ENCODE assay signal across 29 cellular contexts in the genomic region with DNA sequence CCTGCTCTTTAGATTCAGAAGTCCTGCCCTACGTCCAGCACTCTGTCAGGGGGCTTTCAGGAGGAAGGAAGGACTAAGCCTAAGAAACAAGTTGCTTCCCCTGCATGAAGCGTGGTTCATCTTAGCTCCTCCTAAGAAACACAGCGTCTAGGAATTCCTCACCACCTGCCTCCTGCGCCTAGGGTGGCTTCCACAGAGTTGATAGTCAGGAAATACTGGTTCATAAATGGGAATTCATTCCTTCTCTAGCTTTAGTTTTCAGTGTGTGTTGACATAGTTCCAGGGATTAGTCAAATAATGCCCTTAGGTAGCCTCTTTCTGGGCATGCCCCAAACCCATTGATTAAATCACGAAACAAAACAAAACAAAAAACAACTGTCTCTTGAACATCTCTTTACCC. TPM values are rescaled to one million over a fixed set of nuclear protein-coding genes. Genes with fewer than 3 reads are reported as not detected.
"Had no signal": no experiment of that assay in that cellular context is flagged by ENCODE, and none has a peak within 500 bp of the region (broad histone marks: within the 10 kb centered on the region; RNA-seq: fewer than 3 reads in every experiment).

No MANE protein-coding gene starts in this region.

- H2AFZ ChIP-seq: hepatocyte, parathyroid adenoma had no signal

- H3K4me3 Mint-ChIP-seq: effector memory CD8-positive, alpha-beta T cell; memory B cell; stimulated activated effector memory CD8-positive, alpha-beta T cell treated with anti-CD3 and anti-CD28 coated beads, Interleukin-12 subunit alpha, Interleukin-12 subunit beta, amount 100 ng/mL, for 72 hours had no signal

- H3K36me3 Mint-ChIP-seq: memory B cell; stimulated activated effector memory CD8-positive, alpha-beta T cell treated with anti-CD3 and anti-CD28 coated beads, Interleukin-12 subunit alpha, Interleukin-12 subunit beta, amount 100 ng/mL, for 72 hours had no signal

- ATAC-seq: effector memory CD8-positive, alpha-beta T cell; gastroesophageal sphincter; heart left ventricle; left lobe of liver; naive thymus-derived CD4-positive, alpha-beta T cell; right lobe of liver; stimulated activated effector memory CD8-positive, alpha-beta T cell treated with anti-CD3 and anti-CD28 coated beads, Interleukin-12 subunit alpha, Interleukin-12 subunit beta, amount 100 ng/mL, for 72 hours had no signal

- DNase-seq: cerebellar nuclear complex; cortex of kidney; effector memory CD8-positive, alpha-beta T cell; foreskin fibroblast; heart left ventricle; kidney; midbrain; naive thymus-derived CD4-positive, alpha-beta T cell; nephron progenitor cell; right lobe of liver; stimulated activated CD4-positive, alpha-beta T cell treated with anti-CD3 and anti-CD28 coated beads, Interleukin-12 subunit alpha, Interleukin-12 subunit beta, amount 100 ng/mL, for 4 hours; stimulated activated CD4-positive, alpha-beta T cell treated with anti-CD3 and anti-CD28 coated beads, Interleukin-1b, Interleukin-23, amount 100 ng/mL, for 48 hours; stimulated activated CD4-positive, alpha-beta T cell treated with anti-CD3 and anti-CD28 coated beads, Interleukin-4, amount 100 ng/mL, for 24 hours; stimulated activated naive CD4-positive, alpha-beta T cell treated with Interleukin-2 at 50 U/mL for 16 hours; stomach; thyroid gland; upper lobe of left lung had no signal

- H3K4me3 ChIP-seq: gastroesophageal sphincter, heart left ventricle, hepatocyte, lung, right lobe of liver, stomach, thyroid gland, upper lobe of left lung had no signal

- H3K9me3 ChIP-seq: gastroesophageal sphincter, neutrophil, right lobe of liver, stomach, thyroid gland, upper lobe of left lung had no signal

- H3K27me3 ChIP-seq: hepatocyte, thyroid gland had no signal

- H3K4me1 Mint-ChIP-seq: memory B cell; naive thymus-derived CD4-positive, alpha-beta T cell; stimulated activated effector memory CD8-positive, alpha-beta T cell treated with anti-CD3 and anti-CD28 coated beads, Interleukin-12 subunit alpha, Interleukin-12 subunit beta, amount 100 ng/mL, for 72 hours had no signal

- H3K36me3 ChIP-seq: gastroesophageal sphincter, heart left ventricle, neutrophil, right lobe of liver, stomach, thyroid gland, upper lobe of left lung had no signal

- H3K27ac ChIP-seq: gastroesophageal sphincter, heart left ventricle, hepatocyte, neutrophil, parathyroid adenoma, right lobe of liver, stomach, thyroid gland, upper lobe of left lung had no signal

- H3K9me3 Mint-ChIP-seq: stimulated activated effector memory CD8-positive, alpha-beta T cell treated with anti-CD3 and anti-CD28 coated beads, Interleukin-12 subunit alpha, Interleukin-12 subunit beta, amount 100 ng/mL, for 72 hours had no signal

- H3K4me2 ChIP-seq: hepatocyte had no signal

- H3K27ac Mint-ChIP-seq: effector memory CD8-positive, alpha-beta T cell; memory B cell; naive thymus-derived CD4-positive, alpha-beta T cell; nephron progenitor cell; progenitor cell of endocrine pancreas; stimulated activated effector memory CD8-positive, alpha-beta T cell treated with anti-CD3 and anti-CD28 coated beads, Interleukin-12 subunit alpha, Interleukin-12 subunit beta, amount 100 ng/mL, for 72 hours had no signal

- H3K4me1 ChIP-seq: gastroesophageal sphincter, parathyroid adenoma had no signal

- H3K9ac ChIP-seq: parathyroid adenoma had no signal

- FAIRE-seq: endometrium, kidney, urothelium cell line had no signal

- H3K79me2 ChIP-seq: hepatocyte, parathyroid adenoma had no signal

RNA-seq across cellular contexts. Expression of a gene that starts 1.7 kb away (rescaled TPM):
- total RNA-seq: dermis microvascular lymphatic vessel endothelial cell; naive thymus-derived CD4-positive, alpha-beta T cell had no signal
- polyA plus RNA-seq: naive thymus-derived CD4-positive, alpha-beta T cell had no signal
